Comparison of ENCODE assay signal across 1 cellular context in genomic region chr19:49746206-49746958, GRCh38.
TF ChIP-seq lines count a peak whose summit lies in the region.

No MANE protein-coding gene starts in this region.

TF ChIP-seq in GM23338, 12 proteins besides CTCF, POLR2A, EP300 and RAD21 (continued from another document):
- TF ChIP-seq ZNF462 (CRISPR knock-in tag; IDR thresholded peaks at IDR 0.05) (no peak), NANOG (IDR thresholded peaks at IDR 0.05; ENCODE audit: borderline replicate concordance) (no peak)
